ENCODE assay signal across 8 cellular contexts in genomic region chr19:58182577-58182988, GRCh38. TPM values are rescaled to one million over a fixed set of nuclear protein-coding genes. Genes with fewer than 3 reads are reported as not detected.
A peak's percentile ranks its signal among the peaks of the same experiment; 100 is the strongest.
DNase-seq lines count a peak whose midpoint lies in the region; TF ChIP-seq lines count a peak whose summit lies in the region.

No MANE protein-coding gene starts in this region.

- H3K36me3 ChIP-seq in GM23248 (ENCODE audit: low read depth) (peaks cover 65% of the 10 kb centered on the region), neural progenitor cell (peaks cover 33% of the 10 kb centered on the region), urinary bladder (ENCODE audit: insufficient read depth) (peaks cover 11% of the 10 kb centered on the region)

- intact Hi-C loops in dorsolateral prefrontal cortex (cut with DNase I), result loop anchor here in 1 of 2 donors (2.0 to 10.0 kb wide), 2 partner anchors 86 to 122 kb away; partner anchors contain the start of gene ERVK3-1

- no peaks in the 10 kb centered on the region for H3K9me2 ChIP-seq in GM23248 (ENCODE audit: insufficient read depth)

- peaks cover 17% of the 10 kb centered on the region for H3K27me3 Mint-ChIP-seq in neural progenitor cell (ENCODE audit: insufficient read depth, low read depth)

- CTCF ChIA-PET in AG04449 (lab: Yijun Ruan, JAX), result interaction anchor here (1.1 to 1.2 kb wide), 3 partner anchors 13 to 163 kb away, joined by 3 to 4 read pairs (median 3); no protein-coding TSS in a partner anchor

- H2AFZ ChIP-seq in GM23248, result peak overlapping the region; percentile 66; the same call in 1 of the 2 replicates
- peak overlapping the region; percentile 56 for H2AFZ ChIP-seq in neural progenitor cell (replicated peaks)

- H3K27ac Mint-ChIP-seq in neural progenitor cell, result peak overlapping the region; percentile 99

- peaks cover 72% of the 10 kb centered on the region for H3K79me2 ChIP-seq in GM23248 (ENCODE audit: insufficient read depth)
- H3K79me2 ChIP-seq in neural progenitor cell (ENCODE audit: low read depth), result peaks cover 43% of the 10 kb centered on the region

- H3K27me3 ChIP-seq in GM23248 (replicated peaks; ENCODE audit: insufficient read depth) (no peaks in the 10 kb centered on the region), dorsolateral prefrontal cortex (no peaks in the 10 kb centered on the region), neural progenitor cell (no peaks in the 10 kb centered on the region)

- H3K4me3 Mint-ChIP-seq in neural progenitor cell, result peak overlapping the region; percentile 92

- in situ Hi-C loops in GM23248 (cut with MboI), result no loop called here

- H3K4me2 ChIP-seq in GM23248 (ENCODE audit: unreplicated experiment) (peak overlapping the region; percentile 44), neural progenitor cell (peak overlapping the region; percentile 94)

- H3K36me3 Mint-ChIP-seq in neural progenitor cell, result peaks cover 51% of the 10 kb centered on the region

- H3K4me3 ChIP-seq in AG04449 (ENCODE audit: low read depth, low read length) (peak overlapping the region; percentile 85), GM23248 (peak overlapping the region; percentile 85), dorsolateral prefrontal cortex (peak overlapping the region in 58 of 59 donors; percentile 29 to 100 (median 90)), neural progenitor cell (peak overlapping the region; percentile 96), urinary bladder (ENCODE audit: low read depth, low read length) (peak overlapping the region; percentile 74)

- H3K4me1 ChIP-seq in GM23248 (ENCODE audit: insufficient read depth), result no peaks in the 10 kb centered on the region
- no peaks in the 10 kb centered on the region for H3K4me1 ChIP-seq in neural progenitor cell
- no peaks in the 10 kb centered on the region for H3K4me1 ChIP-seq in urinary bladder (ENCODE audit: insufficient read depth)

- no peaks in the 10 kb centered on the region for H3F3A ChIP-seq in GM23248 (ENCODE audit: insufficient read depth)
- peaks cover 14% of the 10 kb centered on the region for H3F3A ChIP-seq in neural progenitor cell (ENCODE audit: low read depth)

- peaks cover 8% of the 10 kb centered on the region for H3K4me1 Mint-ChIP-seq in neural progenitor cell

- peak overlapping the region; percentile 100 for H3K27ac ChIP-seq in GM23248
- H3K27ac ChIP-seq in dorsolateral prefrontal cortex, result peak overlapping the region in 55 of 59 donors; percentile 25 to 100 (median 98)
- H3K27ac ChIP-seq in neural progenitor cell, result peak overlapping the region; percentile 99
- peak overlapping the region; percentile 92 for H3K27ac ChIP-seq in urinary bladder (ENCODE audit: low read depth)

- POLR2A ChIA-PET in AG04449 (lab: Yijun Ruan, JAX), result interaction anchor here (0.5 to 1.5 kb wide), 4 partner anchors 40 to 295 kb away, joined by 3 to 4 read pairs (median 4); no protein-coding TSS in a partner anchor

- H4K20me1 ChIP-seq in GM23248 (ENCODE audit: insufficient read depth), result no peaks in the 10 kb centered on the region
- no peaks in the 10 kb centered on the region for H4K20me1 ChIP-seq in neural progenitor cell (ENCODE audit: low read depth)

- 0 to 1% methylated on average over 6 to 17 of the region's 17 CpGs for WGBS in GM23248 (ENCODE audit: low coverage in 1 of 2, low lambda C conversion rate in 2 of 2, missing lambda C conversion rate in 2 of 2), 2 experiments
- WGBS in urinary bladder, result 4% methylated on average over 17 of the region's 17 CpGs

- H3K9me3 ChIP-seq in GM23248 (ENCODE audit: low read depth) (peaks cover 14% of the 10 kb centered on the region), neural progenitor cell (ENCODE audit: low read depth) (peaks cover 37% of the 10 kb centered on the region)

- peaks cover 86% of the 10 kb centered on the region for H3K9me3 Mint-ChIP-seq in neural progenitor cell

- DNase-seq in AG04449 (ENCODE audit: low read depth, low spot score), result no peak
- no peak for DNase-seq in GM23248
- DNase-seq in T-helper 22 cell (ENCODE audit: low read depth), result peak; percentile 73
- no peak for DNase-seq in dorsolateral prefrontal cortex
- DNase-seq in neural progenitor cell (ENCODE audit: low spot score), result no peak
- DNase-seq in ecto neural progenitor cell (ENCODE audit: low spot score), result no peak
- no peak for DNase-seq in DMS79 treated with DMSO at 0.1 percent for 48 hours (lab: John Stamatoyannopoulos, UW)

- peak overlapping the region; percentile 100 for H3K9ac ChIP-seq in GM23248
- no peak overlapping the region for H3K9ac ChIP-seq in neural progenitor cell

- TF ChIP-seq CTCF in AG04449 (IDR thresholded peaks at IDR 0.05; ENCODE audit: insufficient read depth, low read length, missing control alignments), result no peak
- TF ChIP-seq CTCF in dorsolateral prefrontal cortex (IDR thresholded peaks at IDR 0.05 in 54 of 56, conservative IDR thresholded peaks at IDR 0.05 in 2 of 56; ENCODE audit: low read depth in 1 of 56, partially characterized antibody in 56 of 56), result no peak
- TF ChIP-seq CTCF in neural progenitor cell (IDR thresholded peaks at IDR 0.05), result no peak

RNA-seq across cellular contexts. Expression of gene ZNF274, which starts 0.3 kb away (rescaled TPM):
- 18.2 and 20.8 TPM in 2 replicates for total RNA-seq in GM23248 (2014; rRNA removed; shearing (Covaris generic))
- polyA plus RNA-seq in GM23248 (2016; fragmentation: Nextera tagmentation; extraction: Ambion mirVana) (16.5 and 18.0 TPM in 2 replicates), urinary bladder (32.1 TPM)
- total RNA-seq in dorsolateral prefrontal cortex (10 to 100 TPM in 119 of 120 experiments, 1 to 10 TPM in 1; 9.8 to 36.6 (median 18.7) TPM), neural progenitor cell (ENCODE audit: low replicate concordance) (39.3 and 43.0 TPM in 2 replicates), urinary bladder (18.9 TPM)

RNA-seq across cellular contexts. Expression of gene ZNF329, which starts 32.0 kb away (rescaled TPM):
- total RNA-seq in GM23248 (2014; rRNA removed; shearing (Covaris generic)), result 10.7 and 15.1 TPM in 2 replicates
- polyA plus RNA-seq in GM23248 (2016; fragmentation: Nextera tagmentation; extraction: Ambion mirVana), result 1.7 and 2.6 TPM in 2 replicates
- 10 to 100 TPM; 11.7 to 25.0 (median 17.8) TPM for total RNA-seq in dorsolateral prefrontal cortex
- total RNA-seq in neural progenitor cell (ENCODE audit: low replicate concordance), result 28.4 and 36.2 TPM in 2 replicates
- total RNA-seq in urinary bladder, result 19.6 TPM
- 9.4 TPM for polyA plus RNA-seq in urinary bladder

RNA-seq across cellular contexts. Expression of gene ZNF544, which starts 46.1 kb away (rescaled TPM):
- total RNA-seq in GM23248 (2014; rRNA removed; shearing (Covaris generic)), result 32.0 and 37.8 TPM in 2 replicates
- 10.9 and 15.9 TPM in 2 replicates for polyA plus RNA-seq in GM23248 (2016; fragmentation: Nextera tagmentation; extraction: Ambion mirVana)
- total RNA-seq in dorsolateral prefrontal cortex, result 10 to 100 TPM; 20.9 to 59.3 (median 39.5) TPM
- 86.0 and 104 TPM in 2 replicates for total RNA-seq in neural progenitor cell (ENCODE audit: low replicate concordance)
- total RNA-seq in urinary bladder, result 51.4 TPM
- polyA plus RNA-seq in urinary bladder, result 23.6 TPM
